Comparison of ENCODE assay signal across 13 cellular contexts in genomic region chr15:100595964-100596363, GRCh38. TPM values are rescaled to one million over a fixed set of nuclear protein-coding genes. Genes with fewer than 3 reads are reported as not detected.
DNase-seq lines count a peak whose midpoint lies in the region; ATAC-seq, FAIRE-seq and TF ChIP-seq lines count a peak whose summit lies in the region.
"Had no signal": no experiment of that assay in that cellular context is flagged by ENCODE, and none has a peak within 500 bp of the region (broad histone marks: within the 10 kb centered on the region; RNA-seq: fewer than 3 reads in every experiment).

No MANE protein-coding gene starts in this region.

- TF ChIP-seq POLR2A in GM12878 (IDR thresholded peaks at IDR 0.05; ENCODE audit: low read depth, low read length): no peak

- H3K4me2 ChIP-seq in GM12878 (ENCODE audit: control insufficient read depth, insufficient read depth): peak overlapping the region; percentile 51

- peaks cover 0 to 2% (median 0%) of the 10 kb centered on the region in 5 donors for H3K27me3 Mint-ChIP-seq in naive thymus-derived CD4-positive, alpha-beta T cell
- peaks cover 2% of the 10 kb centered on the region for H3K27me3 Mint-ChIP-seq in endothelial cell (ENCODE audit: unreplicated experiment)
- H3K27me3 Mint-ChIP-seq: brain had no signal

- POLR2A ChIA-PET in GM12878 (lab: Charles Lee): no interaction called here
- POLR2A ChIA-PET in naive thymus-derived CD4-positive, alpha-beta T cell (lab: Charles Lee): interaction anchor here (0.7 to 2.8 kb wide), 4 partner anchors 10 to 699 kb away, joined by 3 to 10 read pairs (median 4); no protein-coding TSS in a partner anchor

- H4K20me1 ChIP-seq in GM12878 (ENCODE audit: control insufficient read depth, insufficient read depth): no peaks in the 10 kb centered on the region

- peaks cover 68% of the 10 kb centered on the region for H3K79me2 ChIP-seq in GM12878 (ENCODE audit: control insufficient read depth, insufficient read depth, low read length)

- no peaks in the 10 kb centered on the region for H3K27me3 ChIP-seq in GM12878 (replicated peaks in 1 of 2; ENCODE audit: control insufficient read depth in 2 of 2, insufficient read depth in 2 of 2, low read length in 1 of 2)
- no peaks in the 10 kb centered on the region for H3K27me3 ChIP-seq in naive thymus-derived CD4-positive, alpha-beta T cell (ENCODE audit: control insufficient read depth in 2 of 2, insufficient read depth in 2 of 2, low read length in 2 of 2)

- SMC1A ChIA-PET in GM12878 (lab: Charles Lee; ENCODE audit: uncharacterized antibody, unreplicated experiment): interaction anchor here (0.7 to 1.0 kb wide), 2 partner anchors 23 to 31 kb away, joined by 3 to 5 read pairs; no protein-coding TSS in a partner anchor

- H3K9me3 ChIP-seq in GM12878 (replicated peaks; ENCODE audit: control insufficient read depth, insufficient read depth, low read length): no peaks in the 10 kb centered on the region; the same call in 1 of the 3 replicates
- no peaks in the 10 kb centered on the region for H3K9me3 ChIP-seq in naive thymus-derived CD4-positive, alpha-beta T cell (ENCODE audit: control insufficient read depth in 2 of 3, low read length in 3 of 3)

- H3K36me3 ChIP-seq in GM12878 (ENCODE audit: control insufficient read depth in 2 of 2, insufficient read depth in 2 of 2, low read length in 1 of 2): peaks cover 0 to 2% of the 10 kb centered on the region in 2 experiments; a peak in 1 of 4 replicates
- H3K36me3 ChIP-seq in naive thymus-derived CD4-positive, alpha-beta T cell (ENCODE audit: control insufficient read depth in 2 of 3, insufficient read depth in 3 of 3, low read length in 3 of 3): no peaks in the 10 kb centered on the region

- no peak overlapping the region for H2AFZ ChIP-seq in GM12878 (ENCODE audit: control insufficient read depth, low read depth, low read length)

- H3K4me1 ChIP-seq in GM12878 (ENCODE audit: control insufficient read depth, insufficient read depth, low read length): peaks cover 19% of the 10 kb centered on the region
- H3K4me1 ChIP-seq in naive thymus-derived CD4-positive, alpha-beta T cell (ENCODE audit: control insufficient read depth in 2 of 2, insufficient read depth in 2 of 2, low read length in 2 of 2): peaks cover 48 to 85% of the 10 kb centered on the region in 2 donors

- DNase-seq in Right ventricle myocardium inferior (ENCODE audit: missing footprints): no peak
- no peak for DNase-seq in Right ventricle myocardium superior
- DNase-seq in GM12878 (ENCODE audit: low read depth, low spot score): no peak
- DNase-seq in naive thymus-derived CD4-positive, alpha-beta T cell: no peak
- no peak for DNase-seq in AML-193 (lab: John Stamatoyannopoulos, UW)
- DNase-seq in endothelial cell (ENCODE audit: low spot score): no peak
- DNase-seq in activated gamma-delta T cell (lab: John Stamatoyannopoulos, UW): no peak
- DNase-seq: foreskin fibroblast, NCI-H774 had no signal

- peak overlapping the region; percentile 55; the same call in 1 of the 2 replicates for H3K4me3 ChIP-seq in GM12878
- peak overlapping the region; percentile 49 for H3K4me3 ChIP-seq in naive thymus-derived CD4-positive, alpha-beta T cell (ENCODE audit: low read length)
- H3K4me3 ChIP-seq: lung had no signal

- FAIRE-seq in GM12878 (lab: Jason Lieb, UNC): no peak

- RAD21 ChIA-PET in GM12878 (lab: Charles Lee; ENCODE audit: unreplicated experiment): no interaction called here

- H3K4me3 Mint-ChIP-seq in naive thymus-derived CD4-positive, alpha-beta T cell: peak overlapping the region in 7 of 10 donors; percentile 69 to 87 (median 86)
- no peak overlapping the region for H3K4me3 Mint-ChIP-seq in endothelial cell (ENCODE audit: unreplicated experiment)
- H3K4me3 Mint-ChIP-seq: brain, neural crest cell had no signal

- H3K36me3 Mint-ChIP-seq in naive thymus-derived CD4-positive, alpha-beta T cell: peaks cover 0 to 51% (median 10%) of the 10 kb centered on the region in 5 donors
- H3K36me3 Mint-ChIP-seq in endothelial cell (ENCODE audit: low read depth, unreplicated experiment): peaks cover 14% of the 10 kb centered on the region

- no TSS peak for BruUV-seq in GM12878 (replicated peaks; lab: Mats Ljungman, UMichigan)

- ATAC-seq in Right ventricle myocardium inferior: peak; percentile 28
- ATAC-seq in Right ventricle myocardium superior (ENCODE audit: poor library complexity): no peak
- no peak for ATAC-seq in GM12878
- ATAC-seq in naive thymus-derived CD4-positive, alpha-beta T cell: no peak
- ATAC-seq in GM19397 (IDR thresholded peaks at IDR 0.05; ENCODE audit: unreplicated experiment): no peak

- TF ChIP-seq EP300 in GM12878 (IDR thresholded peaks at IDR 0.05; ENCODE audit: borderline replicate concordance in 1 of 2, control insufficient read depth in 1 of 2, low read depth in 2 of 2, low read length in 2 of 2): no peak

- H3K4me1 Mint-ChIP-seq in naive thymus-derived CD4-positive, alpha-beta T cell: peaks cover 0 to 86% (median 59%) of the 10 kb centered on the region in 7 donors
- no peaks in the 10 kb centered on the region for H3K4me1 Mint-ChIP-seq in endothelial cell (ENCODE audit: unreplicated experiment)
- H3K4me1 Mint-ChIP-seq: neural crest cell had no signal

- WGBS in GM12878 (ENCODE audit: insufficient coverage, insufficient replicate concordance, low lambda C conversion rate, missing lambda C conversion rate): 51% methylated on average over 3 of the region's 3 CpGs

- CTCF ChIA-PET in GM12878 (lab: Yijun Ruan, JAX): interaction anchor here (1.0 to 1.7 kb wide), 4 partner anchors 26 to 420 kb away, joined by 4 read pairs; no protein-coding TSS in a partner anchor
- CTCF ChIA-PET in naive thymus-derived CD4-positive, alpha-beta T cell (lab: Charles Lee): interaction anchor here (0.8 to 2.1 kb wide), 4 partner anchors 23 to 261 kb away, joined by 3 to 13 read pairs (median 5); no protein-coding TSS in a partner anchor

- peak overlapping the region; percentile 53 for H3K9ac ChIP-seq in GM12878 (ENCODE audit: control insufficient read depth, insufficient read depth, low read length)

- intact Hi-C loops in Right ventricle myocardium inferior (cut with DNase I): no loop called here
- intact Hi-C loops in Right ventricle myocardium superior (cut with DNase I): no loop called here
- intact Hi-C loops in GM12878 (cut with micrococcal nuclease; ENCODE audit: unreplicated experiment): no loop called here
- intact Hi-C loops in naive thymus-derived CD4-positive, alpha-beta T cell (cut with micrococcal nuclease): loop anchor here (1.0 to 5.0 kb wide), 7 partner anchors 15 to 1029 kb away; partner anchors contain the start of genes MEF2A (in 1 of the 2) and SNRPA1 (in 1 of the 2)

- in situ Hi-C loops in GM12878 (cut with MboI): loop anchor here (10.0 kb wide), 1 partner anchor 661 kb away; no protein-coding TSS in a partner anchor

- no peak for TF ChIP-seq RAD21 in GM12878 (IDR thresholded peaks at IDR 0.05; ENCODE audit: insufficient read depth, low read depth, low read length)

- H3K9me3 Mint-ChIP-seq in naive thymus-derived CD4-positive, alpha-beta T cell: peaks cover 0 to 8% (median 0%) of the 10 kb centered on the region in 11 donors
- H3K9me3 Mint-ChIP-seq in endothelial cell (ENCODE audit: unreplicated experiment): peaks cover 4% of the 10 kb centered on the region

- H3K27ac ChIP-seq in GM12878 (ENCODE audit: control insufficient read depth, insufficient read depth): peak overlapping the region; percentile 81
- peak overlapping the region; percentile 91 for H3K27ac ChIP-seq in naive thymus-derived CD4-positive, alpha-beta T cell (ENCODE audit: low read depth, low read length)

- peak overlapping the region in 4 of 9 donors; percentile 96 to 98 (median 96) for H3K27ac Mint-ChIP-seq in naive thymus-derived CD4-positive, alpha-beta T cell
- no peak overlapping the region for H3K27ac Mint-ChIP-seq in endothelial cell (ENCODE audit: unreplicated experiment)
- H3K27ac Mint-ChIP-seq: brain had no signal

- TF ChIP-seq CTCF in GM12878 (IDR thresholded peaks at IDR 0.05 in 2 of 3, conservative IDR thresholded peaks at IDR 0.05 in 1 of 3; ENCODE audit: control insufficient read depth in 2 of 3, extremely low read depth in 1 of 3, insufficient read depth in 1 of 3, low read depth in 3 of 3, low read length in 3 of 3): no peak
- no peak for TF ChIP-seq CTCF in endothelial cell (IDR thresholded peaks at IDR 0.05; ENCODE audit: unreplicated experiment)

RNA-seq across cellular contexts. Expression of gene LINS1, which starts 6.0 kb away (rescaled TPM):
- total RNA-seq in Right ventricle myocardium inferior (7.0 TPM), Right ventricle myocardium superior (6.8 TPM), GM12878 (2014; rRNA removed) (19.9 and 21.8 TPM in 2 replicates), GM12878 (2014; rRNA removed; fragmentation: Illumina TruSeq; extraction: Trizol) (18.2 and 19.9 TPM in 2 replicates), GM12878 (2021) (13.5 and 14.7 TPM in 2 replicates), endothelial cell (ENCODE audit: unreplicated experiment) (10.2 TPM)
- total RNA-seq in GM12878 (2013; cell fraction: nucleolus; rRNA removed): 82.3 and 88.7 TPM in 2 replicates
- 13.3 TPM for polyA plus RNA-seq in GM12878 (2011; ENCODE audit: low read depth)
- polyA plus RNA-seq in GM12878 (2011; rRNA removed) (33.1 and 39.4 TPM in 2 replicates), GM12878 (2014; fragmentation: Illumina TruSeq; extraction: Trizol) (23.6 and 29.7 TPM in 2 replicates), GM12878 (2014; fragmentation: Nextera tagmentation; extraction: Ambion mirVana) (10 to 100 TPM; 15.1 to 28.4 TPM), GM12878 (2014; rRNA removed) (16.1 and 18.0 TPM in 2 replicates), GM12878 (2016; fragmentation: Nextera tagmentation; extraction: Ambion mirVana) (10 to 100 TPM; 20.6 to 22.6 TPM)
- 12.0 and 12.4 TPM in 2 replicates for polyA plus RNA-seq in GM12878 (2011; cell fraction: cytosol; rRNA removed)
- 45.1 and 62.8 TPM in 2 replicates for polyA plus RNA-seq in GM12878 (2011; cell fraction: nucleus; rRNA removed)
- 11.7 and 15.1 TPM in 2 replicates for polyA plus RNA-seq in GM12878 (2012)
- 17.8 and 18.9 TPM in 2 replicates for polyA minus RNA-seq in GM12878 (2011; rRNA and poly(A)+ RNA removed)
- polyA minus RNA-seq in GM12878 (2011; cell fraction: cytosol; rRNA and poly(A)+ RNA removed): 8.9 and 9.5 TPM in 2 replicates
- polyA minus RNA-seq in GM12878 (2011; cell fraction: nucleus; rRNA and poly(A)+ RNA removed): 22.5 and 30.5 TPM in 2 replicates
- total RNA-seq in naive thymus-derived CD4-positive, alpha-beta T cell: 100 to 1,000 TPM in 1 of 5 experiments, 10 to 100 TPM in 4; 50.7 to 116 (median 76.9) TPM
- 100 to 1,000 TPM in 1 of 2 donors, 10 to 100 TPM in 1; 98.1 to 104 TPM for polyA plus RNA-seq in naive thymus-derived CD4-positive, alpha-beta T cell

RNA-seq across cellular contexts. Expression of gene ASB7, which starts 6.4 kb away (rescaled TPM):
- total RNA-seq in Right ventricle myocardium inferior: 5.3 TPM
- total RNA-seq in Right ventricle myocardium superior: 5.1 TPM
- 48.9 and 55.3 TPM in 2 replicates for total RNA-seq in GM12878 (2013; cell fraction: nucleolus; rRNA removed)
- 10.3 and 12.1 TPM in 2 replicates for total RNA-seq in GM12878 (2014; rRNA removed)
- total RNA-seq in GM12878 (2014; rRNA removed; fragmentation: Illumina TruSeq; extraction: Trizol): 7.6 and 9.3 TPM in 2 replicates
- 11.7 and 13.2 TPM in 2 replicates for total RNA-seq in GM12878 (2021)
- 5.0 TPM for polyA plus RNA-seq in GM12878 (2011; ENCODE audit: low read depth)
- polyA plus RNA-seq in GM12878 (2011; rRNA removed): 13.9 and 16.8 TPM in 2 replicates
- 10.4 and 10.8 TPM in 2 replicates for polyA plus RNA-seq in GM12878 (2011; cell fraction: cytosol; rRNA removed)
- 12.0 and 12.6 TPM in 2 replicates for polyA plus RNA-seq in GM12878 (2011; cell fraction: nucleus; rRNA removed)
- 6.1 and 7.9 TPM in 2 replicates for polyA plus RNA-seq in GM12878 (2012)
- polyA plus RNA-seq in GM12878 (2014; fragmentation: Illumina TruSeq; extraction: Trizol): 7.2 and 9.2 TPM in 2 replicates
- polyA plus RNA-seq in GM12878 (2014; fragmentation: Nextera tagmentation; extraction: Ambion mirVana): 1 to 10 TPM; 2.7 to 2.8 TPM
- 5.8 and 7.5 TPM in 2 replicates for polyA plus RNA-seq in GM12878 (2014; rRNA removed)
- 10 to 100 TPM in 1 of 2 experiments, 1 to 10 TPM in 1; 9.6 to 11.0 TPM for polyA plus RNA-seq in GM12878 (2016; fragmentation: Nextera tagmentation; extraction: Ambion mirVana)
- 36.6 and 37.6 TPM in 2 replicates for polyA minus RNA-seq in GM12878 (2011; rRNA and poly(A)+ RNA removed)
- 7.9 and 9.0 TPM in 2 replicates for polyA minus RNA-seq in GM12878 (2011; cell fraction: cytosol; rRNA and poly(A)+ RNA removed)
- polyA minus RNA-seq in GM12878 (2011; cell fraction: nucleus; rRNA and poly(A)+ RNA removed): 14.6 and 24.2 TPM in 2 replicates
- total RNA-seq in naive thymus-derived CD4-positive, alpha-beta T cell: 10 to 100 TPM; 15.4 to 27.2 (median 18.9) TPM
- polyA plus RNA-seq in naive thymus-derived CD4-positive, alpha-beta T cell: 10 to 100 TPM; 11.8 to 17.6 TPM
- total RNA-seq in endothelial cell (ENCODE audit: unreplicated experiment): 16.2 TPM

Comparison
In these comparisons a context has a peak if more than half of its experiments do, and no peak if none do; other contexts are left out.
1. intact Hi-C loops: an anchor here in naive thymus-derived CD4-positive, alpha-beta T cell (1.0 to 5.0 kb wide); none called in Right ventricle myocardium inferior, Right ventricle myocardium superior and GM12878.